Comparison of ENCODE assay signal across 28 cellular contexts in the genomic region with DNA sequence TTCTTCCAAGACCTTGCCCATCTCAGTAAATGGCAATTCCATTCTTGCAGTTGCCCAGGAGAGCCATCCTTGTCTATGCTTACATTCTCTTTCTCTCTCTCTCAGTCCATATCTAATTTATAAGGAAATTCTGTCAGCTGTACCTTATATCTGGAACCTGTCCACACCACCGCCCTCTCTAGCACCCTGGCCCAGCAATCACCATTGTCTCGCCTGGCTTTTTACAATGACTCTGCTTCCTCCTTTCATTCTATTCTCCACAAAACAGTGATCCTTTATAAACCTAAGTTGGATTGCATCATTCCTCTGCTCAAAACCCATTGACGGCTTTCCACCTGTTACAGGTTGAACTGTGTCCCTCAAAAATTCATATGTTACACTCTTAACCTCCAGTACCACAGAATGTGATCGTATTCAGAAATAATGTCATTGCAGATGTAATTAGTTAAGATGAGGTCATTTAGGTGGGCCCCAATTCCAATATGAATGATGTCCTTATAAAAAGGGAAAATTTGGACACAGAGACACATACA.
"Had no signal": no experiment of that assay in that cellular context is flagged by ENCODE, and none has a peak within 500 bp of the region (broad histone marks: within the 10 kb centered on the region; RNA-seq: fewer than 3 reads in every experiment).

No MANE protein-coding gene starts in this region.

- H3K27ac ChIP-seq: epithelial cell of prostate, esophagus muscularis mucosa, heart right ventricle, lower lobe of right lung, ovary, psoas muscle, skin epidermis, testis, tibial artery had no signal

- DNase-seq: dorsolateral prefrontal cortex; effector CD4-positive, alpha-beta T cell; foreskin melanocyte; glutamatergic neuron; heart right ventricle; hippocampal formation; left cardiac atrium; left ventricle myocardium superior; lower lobe of right lung; natural killer cell; occipital lobe; ovary; posterior cingulate gyrus; psoas muscle; right cardiac atrium; stimulated activated CD4-positive, alpha-beta T cell treated with anti-CD3 and anti-CD28 coated beads, Interleukin-12 subunit alpha, Interleukin-12 subunit beta, amount 100 ng/mL, for 4 hours; stimulated activated CD4-positive, alpha-beta T cell treated with anti-CD3 and anti-CD28 coated beads, Interleukin-1b, Interleukin-23, amount 100 ng/mL, for 48 hours; stimulated activated CD4-positive, alpha-beta T cell treated with anti-CD3 and anti-CD28 coated beads, Interleukin-4, amount 100 ng/mL, for 1 hour; stimulated activated CD8-positive, alpha-beta memory T cell treated with anti-CD3 and anti-CD28 coated beads, Interleukin-4, amount 100 ng/mL, for 48 hours; stimulated activated naive CD4-positive, alpha-beta T cell; stimulated activated naive CD8-positive, alpha-beta T cell treated with anti-CD3 and anti-CD28 coated beads, Interleukin-15, amount 100 ng/mL, for 72 hours; testis; tibial artery had no signal

- H3K36me3 Mint-ChIP-seq: natural killer cell had no signal

- H3K9me3 ChIP-seq: esophagus muscularis mucosa, lower lobe of right lung, ovary, psoas muscle, testis, tibial artery had no signal

- FAIRE-seq: islet of Langerhans had no signal

- H3K27me3 ChIP-seq: dorsolateral prefrontal cortex, esophagus muscularis mucosa, heart right ventricle, ovary, testis, tibial artery had no signal

- ATAC-seq: heart right ventricle; left cardiac atrium; left ventricle myocardium superior; lower lobe of right lung; natural killer cell; psoas muscle; right cardiac atrium; stimulated activated naive CD8-positive, alpha-beta T cell treated with anti-CD3 and anti-CD28 coated beads, Interleukin-15, amount 100 ng/mL, for 72 hours had no signal

- H3K27ac Mint-ChIP-seq: natural killer cell; stimulated activated naive CD8-positive, alpha-beta T cell treated with anti-CD3 and anti-CD28 coated beads, Interleukin-15, amount 100 ng/mL, for 72 hours; type B pancreatic cell had no signal

- H3K4me1 Mint-ChIP-seq: natural killer cell; stimulated activated naive CD8-positive, alpha-beta T cell treated with anti-CD3 and anti-CD28 coated beads, Interleukin-15, amount 100 ng/mL, for 72 hours had no signal

- H3K36me3 ChIP-seq: esophagus muscularis mucosa, heart right ventricle, lower lobe of right lung, ovary, tibial artery had no signal

- H3K4me3 Mint-ChIP-seq: natural killer cell; stimulated activated naive CD8-positive, alpha-beta T cell treated with anti-CD3 and anti-CD28 coated beads, Interleukin-15, amount 100 ng/mL, for 72 hours; type B pancreatic cell had no signal

- H3K4me3 ChIP-seq: dorsolateral prefrontal cortex, esophagus muscularis mucosa, heart right ventricle, lower lobe of right lung, ovary, psoas muscle, skin epidermis, testis, tibial artery had no signal
